In genomic region chr2:159179696-159180095, GRCh38 we compare ENCODE assay signal across 1 cellular context.
TF ChIP-seq lines count a peak whose summit lies in the region.

No MANE protein-coding gene starts in this region.

TF ChIP-seq in endothelial cell of umbilical vein, 7 proteins besides CTCF, POLR2A, EP300 and RAD21 (continued from another document):
- TF ChIP-seq FOS (IDR thresholded peaks at IDR 0.05; ENCODE audit: borderline replicate concordance, insufficient read depth, low read length) = no peak
- no peak for TF ChIP-seq MYC (IDR thresholded peaks at IDR 0.05; ENCODE audit: low read depth, low read length)
- no peak for TF ChIP-seq JUN (IDR thresholded peaks at IDR 0.05; ENCODE audit: borderline replicate concordance, insufficient read depth, insufficient read length, low read depth)
- TF ChIP-seq POLR2AphosphoS5 (IDR thresholded peaks at IDR 0.05; ENCODE audit: insufficient read depth, low read depth, low read length) = no peak
